In the genomic region with DNA sequence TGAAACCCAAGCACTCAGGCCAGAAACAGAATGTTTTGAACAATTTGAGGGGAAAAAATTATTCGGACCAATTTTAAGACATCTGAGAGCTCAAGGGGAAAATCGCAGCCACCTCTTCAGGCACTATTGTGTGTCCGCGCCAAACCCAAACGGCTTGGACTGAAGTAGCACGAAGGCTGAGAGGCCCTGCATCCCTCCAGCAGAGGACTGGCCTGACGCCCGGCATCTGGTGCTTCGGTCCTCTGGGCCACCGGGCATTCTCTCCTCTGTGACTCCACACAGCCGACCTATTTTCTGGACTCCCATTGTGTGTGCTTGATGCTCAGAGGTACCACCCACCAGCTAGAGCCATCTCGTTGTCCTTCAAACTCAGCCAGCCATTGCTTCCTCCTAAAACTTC, we compare ENCODE assay signal across 18 cellular contexts.
"Had no signal": no experiment of that assay in that cellular context is flagged by ENCODE, and none has a peak within 500 bp of the region (broad histone marks: within the 10 kb centered on the region; RNA-seq: fewer than 3 reads in every experiment).

No MANE protein-coding gene starts in this region.

- DNase-seq: activated CD4-positive, alpha-beta T cell treated with anti-CD3 and anti-CD28 coated beads, Interleukin-2, amount 10 ng/mL, durations not matched to agents 7 days and 5 days; activated CD8-positive, alpha-beta memory T cell treated with anti-CD3 and anti-CD28 coated beads, Interleukin-2, amount 10 ng/mL, durations not matched to agents 7 days and 5 days; activated CD8-positive, alpha-beta T cell treated with anti-CD3 and anti-CD28 coated beads for 36 hours; activated naive CD4-positive, alpha-beta T cell treated with anti-CD3 and anti-CD28 coated beads, Interleukin-2, amount 10 ng/mL, durations not matched to agents 7 days and 5 days; activated T-cell treated with anti-CD3 and anti-CD28 coated beads for 4 hours; effector CD4-positive, alpha-beta T cell; erythroblast; foreskin keratinocyte; glutamatergic neuron; left colon; lower lobe of right lung; natural killer cell; ovary; SK-N-SH; stimulated activated CD4-positive, alpha-beta T cell treated with anti-CD3 and anti-CD28 coated beads, Interleukin-2, amount 100 ng/mL, for 48 hours; stimulated activated naive CD4-positive, alpha-beta T cell had no signal

- FAIRE-seq: islet of Langerhans had no signal

- ATAC-seq: activated CD4-positive, CD25-positive, alpha-beta regulatory T cell treated with anti-CD3 and anti-CD28 coated beads, Interleukin-2, amount 50 U/mL, for 24 hours; activated CD8-positive, alpha-beta memory T cell treated with anti-CD3 and anti-CD28 coated beads, Interleukin-2, amount 10 ng/mL, durations not matched to agents 7 days and 5 days; activated CD8-positive, alpha-beta T cell treated with anti-CD3 and anti-CD28 coated beads for 36 hours; foreskin keratinocyte; left colon; lower lobe of right lung; natural killer cell had no signal
